ENCODE assay signal across 28 cellular contexts in the genomic region with DNA sequence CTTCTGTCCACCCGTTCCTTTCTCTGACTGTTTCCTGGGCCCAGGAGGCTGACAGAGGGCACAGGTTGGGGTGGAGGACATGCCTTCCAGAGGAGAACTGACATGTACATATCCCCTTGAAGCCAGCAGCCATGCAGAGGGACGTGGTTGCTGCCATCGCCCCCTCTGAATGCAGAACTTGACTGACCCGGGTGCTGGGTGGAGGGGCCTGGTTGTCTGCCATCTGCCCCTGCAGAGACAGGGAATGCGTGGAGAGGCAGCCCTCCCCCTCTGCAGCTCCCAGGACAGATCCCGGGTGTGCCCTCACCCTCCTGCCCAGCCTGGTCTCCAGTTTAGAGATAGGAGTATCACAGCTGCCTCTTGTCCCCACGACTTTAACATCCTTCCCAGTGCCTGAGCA.
"Had no signal": no experiment of that assay in that cellular context is flagged by ENCODE, and none has a peak within 500 bp of the region (broad histone marks: within the 10 kb centered on the region; RNA-seq: fewer than 3 reads in every experiment).

No MANE protein-coding gene starts in this region.

- H3K4me3 Mint-ChIP-seq: stimulated activated effector memory CD8-positive, alpha-beta T cell treated with anti-CD3 and anti-CD28 coated beads, Interleukin-12 subunit alpha, Interleukin-12 subunit beta, amount 100 ng/mL, for 72 hours; stimulated activated memory B cell treated with anti-CD40 and anti-IgM and Interleukin-4, amounts not matched to agents 10 μg/mL and 1 μg/mL and 100 μg/mL, for 72 hours; stimulated activated naive B cell treated with anti-CD40 and anti-IgM and Interleukin-4, amounts not matched to agents 10 μg/mL and 1 μg/mL and 100 μg/mL, for 72 hours; stimulated activated naive CD8-positive, alpha-beta T cell treated with anti-CD3 and anti-CD28 coated beads, Interleukin-15, amount 100 ng/mL, for 72 hours; stimulated activated naive CD8-positive, alpha-beta T cell treated with anti-CD3 and anti-CD28 coated beads, Interleukin-15, Interleukin-2, amounts not matched to agents 100 ng/mL and 50 ng/mL, for 24 hours; type B pancreatic cell had no signal

- H3K9me3 ChIP-seq: stomach, suprapubic skin, testis, thoracic aorta, thyroid gland, tibial artery, tibial nerve, transverse colon, upper lobe of left lung, upper lobe of right lung, uterus, vagina had no signal

- H3K36me3 Mint-ChIP-seq: stimulated activated effector memory CD8-positive, alpha-beta T cell treated with anti-CD3 and anti-CD28 coated beads, Interleukin-12 subunit alpha, Interleukin-12 subunit beta, amount 100 ng/mL, for 72 hours; stimulated activated memory B cell treated with anti-CD40 and anti-IgM and Interleukin-4, amounts not matched to agents 10 μg/mL and 1 μg/mL and 100 μg/mL, for 72 hours; stimulated activated naive B cell treated with anti-CD40 and anti-IgM and Interleukin-4, amounts not matched to agents 10 μg/mL and 1 μg/mL and 100 μg/mL, for 72 hours; type B pancreatic cell had no signal

- H3K27ac ChIP-seq: stomach, suprapubic skin, testis, thoracic aorta, thyroid gland, tibial artery, tibial nerve, transverse colon, upper lobe of left lung, upper lobe of right lung, uterus, vagina had no signal

- H3K4me1 ChIP-seq: stomach, suprapubic skin, testis, thyroid gland, tibial artery, tibial nerve, transverse colon, upper lobe of left lung, upper lobe of right lung, uterus, vagina had no signal

- DNase-seq: stimulated activated CD4-positive, alpha-beta T cell treated with anti-CD3 and anti-CD28 coated beads, Interleukin-2, amount 100 ng/mL, for 48 hours; stimulated activated CD4-positive, alpha-beta T cell treated with anti-CD3 and anti-CD28 coated beads, Interleukin-4, amount 100 ng/mL, for 1 hour; stimulated activated CD4-positive, alpha-beta T cell treated with anti-CD3 and anti-CD28 coated beads, Interleukin-4, amount 100 ng/mL, for 24 hours; stimulated activated CD4-positive, alpha-beta T cell treated with anti-CD3 and anti-CD28 coated beads, Interleukin-4, amount 100 ng/mL, for 4 hours; stimulated activated CD8-positive, alpha-beta memory T cell treated with anti-CD3 and anti-CD28 coated beads, Interleukin-4, amount 100 ng/mL, for 48 hours; stimulated activated naive B cell treated with anti-CD40 and anti-IgM and Interleukin-4, amounts not matched to agents 10 μg/mL and 1 μg/mL and 100 μg/mL, for 72 hours; stimulated activated naive CD4-positive, alpha-beta T cell; stimulated activated naive CD4-positive, alpha-beta T cell treated with Interleukin-2 at 50 U/mL for 16 hours; stimulated activated naive CD8-positive, alpha-beta T cell treated with anti-CD3 and anti-CD28 coated beads, Interleukin-15, amount 100 ng/mL, for 72 hours; stimulated activated naive CD8-positive, alpha-beta T cell treated with anti-CD3 and anti-CD28 coated beads, Interleukin-15, Interleukin-2, amounts not matched to agents 100 U/mL and 50 U/mL, for 24 hours; stomach; substantia nigra; testis; thyroid gland; tibial artery; transverse colon; upper lobe of right lung; uterus had no signal

- H3K9me3 Mint-ChIP-seq: stimulated activated effector memory CD8-positive, alpha-beta T cell treated with anti-CD3 and anti-CD28 coated beads, Interleukin-12 subunit alpha, Interleukin-12 subunit beta, amount 100 ng/mL, for 72 hours; stimulated activated memory B cell treated with anti-CD40 and anti-IgM and Interleukin-4, amounts not matched to agents 10 μg/mL and 1 μg/mL and 100 μg/mL, for 72 hours; stimulated activated naive CD8-positive, alpha-beta T cell treated with anti-CD3 and anti-CD28 coated beads, Interleukin-15, amount 100 ng/mL, for 72 hours; stimulated activated naive CD8-positive, alpha-beta T cell treated with anti-CD3 and anti-CD28 coated beads, Interleukin-15, Interleukin-2, amounts not matched to agents 100 ng/mL and 50 ng/mL, for 24 hours; type B pancreatic cell had no signal

- H3K36me3 ChIP-seq: stomach, suprapubic skin, thoracic aorta, thyroid gland, tibial artery, tibial nerve, transverse colon, upper lobe of left lung, upper lobe of right lung, uterus, vagina had no signal

- H3K27me3 ChIP-seq: testis, thyroid gland, tibial nerve, transverse colon, upper lobe of left lung, uterus, vagina had no signal

- FAIRE-seq: urothelium cell line had no signal

- H3K27ac Mint-ChIP-seq: stimulated activated effector memory CD8-positive, alpha-beta T cell treated with anti-CD3 and anti-CD28 coated beads, Interleukin-12 subunit alpha, Interleukin-12 subunit beta, amount 100 ng/mL, for 72 hours; stimulated activated memory B cell treated with anti-CD40 and anti-IgM and Interleukin-4, amounts not matched to agents 10 μg/mL and 1 μg/mL and 100 μg/mL, for 72 hours; stimulated activated naive B cell treated with anti-CD40 and anti-IgM and Interleukin-4, amounts not matched to agents 10 μg/mL and 1 μg/mL and 100 μg/mL, for 72 hours; stimulated activated naive CD8-positive, alpha-beta T cell treated with anti-CD3 and anti-CD28 coated beads, Interleukin-15, amount 100 ng/mL, for 72 hours; stimulated activated naive CD8-positive, alpha-beta T cell treated with anti-CD3 and anti-CD28 coated beads, Interleukin-15, Interleukin-2, amounts not matched to agents 100 ng/mL and 50 ng/mL, for 24 hours; type B pancreatic cell had no signal

- H3K4me1 Mint-ChIP-seq: stimulated activated effector memory CD8-positive, alpha-beta T cell treated with anti-CD3 and anti-CD28 coated beads, Interleukin-12 subunit alpha, Interleukin-12 subunit beta, amount 100 ng/mL, for 72 hours; stimulated activated memory B cell treated with anti-CD40 and anti-IgM and Interleukin-4, amounts not matched to agents 10 μg/mL and 1 μg/mL and 100 μg/mL, for 72 hours; stimulated activated naive B cell treated with anti-CD40 and anti-IgM and Interleukin-4, amounts not matched to agents 10 μg/mL and 1 μg/mL and 100 μg/mL, for 72 hours; stimulated activated naive CD8-positive, alpha-beta T cell treated with anti-CD3 and anti-CD28 coated beads, Interleukin-15, amount 100 ng/mL, for 72 hours had no signal

- ATAC-seq: stimulated activated effector memory CD8-positive, alpha-beta T cell treated with anti-CD3 and anti-CD28 coated beads, Interleukin-12 subunit alpha, Interleukin-12 subunit beta, amount 100 ng/mL, for 72 hours; stimulated activated memory B cell treated with anti-CD40 and anti-IgM and Interleukin-4, amounts not matched to agents 10 μg/mL and 1 μg/mL and 100 μg/mL, for 72 hours; stimulated activated naive B cell treated with anti-CD40 and anti-IgM and Interleukin-4, amounts not matched to agents 10 μg/mL and 1 μg/mL and 100 μg/mL, for 72 hours; stimulated activated naive CD8-positive, alpha-beta T cell treated with anti-CD3 and anti-CD28 coated beads, Interleukin-15, amount 100 ng/mL, for 72 hours; stimulated activated naive CD8-positive, alpha-beta T cell treated with anti-CD3 and anti-CD28 coated beads, Interleukin-15, Interleukin-2, amounts not matched to agents 100 U/mL and 50 U/mL, for 24 hours; upper lobe of right lung had no signal

- H3K4me3 ChIP-seq: stomach, suprapubic skin, testis, thoracic aorta, thyroid gland, tibial artery, tibial nerve, transverse colon, upper lobe of left lung, upper lobe of right lung, uterus, vagina had no signal
